In the genomic region with DNA sequence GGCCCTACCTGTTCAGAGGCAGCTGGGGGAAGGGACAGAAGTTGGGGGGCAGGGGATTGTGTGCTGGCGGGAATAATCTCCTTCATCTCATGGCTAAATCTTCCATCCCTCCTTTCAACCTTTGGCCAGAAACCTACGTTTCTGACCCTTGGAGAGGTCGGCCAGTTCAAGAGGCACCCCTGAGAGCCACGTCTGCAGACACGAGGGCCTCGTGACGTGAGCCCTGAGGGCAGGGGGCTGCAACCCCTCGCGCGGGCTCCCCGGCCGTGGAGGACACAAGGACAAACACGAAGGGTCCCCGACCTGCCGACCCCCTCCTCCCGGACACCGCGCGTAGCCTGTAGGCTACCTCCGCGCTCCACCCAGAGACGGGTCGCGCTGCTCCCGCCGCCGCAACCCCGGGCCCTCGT, we compare ENCODE assay signal across 8 cellular contexts.
A peak's percentile ranks its signal among the peaks of the same experiment; 100 is the strongest.
DNase-seq lines count a peak whose midpoint lies in the region; ATAC-seq and TF ChIP-seq lines count a peak whose summit lies in the region.

No MANE protein-coding gene starts in this region.

- peaks cover 26% of the 10 kb centered on the region for H4K20me1 ChIP-seq in OCI-LY3 (ENCODE audit: insufficient read depth, low read length)

- H3K9me3 ChIP-seq in OCI-LY3 (ENCODE audit: insufficient read depth, low read length) (no peaks in the 10 kb centered on the region), endocrine pancreas (ENCODE audit: control insufficient read depth, low read length) (no peaks in the 10 kb centered on the region)

- no peaks in the 10 kb centered on the region for H3K27me3 Mint-ChIP-seq in nephron progenitor cell (ENCODE audit: low read depth, poor library complexity)

- H3K9ac ChIP-seq in OCI-LY3 (ENCODE audit: low read length) (peak overlapping the region; percentile 95), endocrine pancreas (ENCODE audit: control insufficient read depth, insufficient read depth, low read length) (peak overlapping the region; percentile 4)

- H2AFZ ChIP-seq in ACC112 (ENCODE audit: low read length, unreplicated experiment) (no peak overlapping the region), OCI-LY3 (ENCODE audit: low read depth, low read length) (no peak overlapping the region)

- H3K27ac ChIP-seq in ACC112 (ENCODE audit: low read depth, low read length): peak overlapping the region; percentile 93
- H3K27ac ChIP-seq in OCI-LY3 (ENCODE audit: low read length): peak overlapping the region; percentile 90

- in situ Hi-C loops in GM13977 (cut with MboI; ENCODE audit: low pct_unique_long_range_greater_than_20kb, low sequenced_read_pairs, unreplicated experiment): no loop called here

- H3K4me1 ChIP-seq in ACC112 (ENCODE audit: control insufficient read depth, insufficient read depth, low read length, unreplicated experiment) (peaks cover 12% of the 10 kb centered on the region), OCI-LY3 (ENCODE audit: low read length) (peaks cover 32% of the 10 kb centered on the region), endocrine pancreas (ENCODE audit: control insufficient read depth, insufficient read depth, low read length) (no peaks in the 10 kb centered on the region)

- no peaks in the 10 kb centered on the region for H3K27me3 ChIP-seq in ACC112 (ENCODE audit: insufficient read depth, low read length)
- no peaks in the 10 kb centered on the region for H3K27me3 ChIP-seq in OCI-LY3 (ENCODE audit: low read depth, low read length)
- H3K27me3 ChIP-seq in endocrine pancreas (ENCODE audit: control insufficient read depth, insufficient read depth, low read length): no peaks in the 10 kb centered on the region

- peaks cover 25% of the 10 kb centered on the region for H3K36me3 Mint-ChIP-seq in nephron progenitor cell (ENCODE audit: low read depth)

- no peak for TF ChIP-seq CTCF in OCI-LY3 (IDR thresholded peaks at IDR 0.05; ENCODE audit: low read depth, low read length)
- no peak for TF ChIP-seq CTCF in nephron progenitor cell (IDR thresholded peaks at IDR 0.05)
- no peak for TF ChIP-seq CTCF in GM13977 (IDR thresholded peaks at IDR 0.05; ENCODE audit: extremely low read depth, insufficient read depth, missing control alignments)

- peak overlapping the region; percentile 99 for H3K27ac Mint-ChIP-seq in nephron progenitor cell

- DNase-seq in nephron progenitor cell: no peak
- no peak for DNase-seq in NCI-H2081 treated with DMSO at 0.1 percent for 48 hours (lab: John Stamatoyannopoulos, UW)
- DNase-seq in GM13977 (ENCODE audit: low spot score): no peak
- DNase-seq in inferior parietal cortex (ENCODE audit: extremely low spot score): no peak

- peak overlapping the region; percentile 94 for H3K4me2 ChIP-seq in OCI-LY3 (ENCODE audit: low read length)

- no peaks in the 10 kb centered on the region for H3K9me3 Mint-ChIP-seq in nephron progenitor cell

- peak overlapping the region; percentile 96 for H3K4me3 Mint-ChIP-seq in nephron progenitor cell

- H3K4me3 ChIP-seq in ACC112 (ENCODE audit: low read depth, low read length): peak overlapping the region; percentile 98
- H3K4me3 ChIP-seq in OCI-LY3 (ENCODE audit: low read length): peak overlapping the region; percentile 86
- no peak overlapping the region for H3K4me3 ChIP-seq in endocrine pancreas (ENCODE audit: control insufficient read depth, insufficient read depth, low read length)

- H3K36me3 ChIP-seq in ACC112 (ENCODE audit: insufficient read depth, low read length): peaks cover 5% of the 10 kb centered on the region; the same call in 1 of the 2 replicates
- H3K36me3 ChIP-seq in OCI-LY3 (replicated peaks; ENCODE audit: low read depth, low read length): peaks cover 24% of the 10 kb centered on the region
- no peaks in the 10 kb centered on the region for H3K36me3 ChIP-seq in endocrine pancreas (ENCODE audit: control insufficient read depth, insufficient read depth, low read length)

- H3K4me1 Mint-ChIP-seq in nephron progenitor cell: peaks cover 56% of the 10 kb centered on the region

- H3K79me2 ChIP-seq in ACC112 (ENCODE audit: control insufficient read depth, insufficient read depth, low read length, unreplicated experiment) (peaks cover 38% of the 10 kb centered on the region), OCI-LY3 (ENCODE audit: low read length) (peaks cover 68% of the 10 kb centered on the region)

- peak; percentile 6 for ATAC-seq in GM19463 (IDR thresholded peaks at IDR 0.05; ENCODE audit: unreplicated experiment)
